In the genomic region with DNA sequence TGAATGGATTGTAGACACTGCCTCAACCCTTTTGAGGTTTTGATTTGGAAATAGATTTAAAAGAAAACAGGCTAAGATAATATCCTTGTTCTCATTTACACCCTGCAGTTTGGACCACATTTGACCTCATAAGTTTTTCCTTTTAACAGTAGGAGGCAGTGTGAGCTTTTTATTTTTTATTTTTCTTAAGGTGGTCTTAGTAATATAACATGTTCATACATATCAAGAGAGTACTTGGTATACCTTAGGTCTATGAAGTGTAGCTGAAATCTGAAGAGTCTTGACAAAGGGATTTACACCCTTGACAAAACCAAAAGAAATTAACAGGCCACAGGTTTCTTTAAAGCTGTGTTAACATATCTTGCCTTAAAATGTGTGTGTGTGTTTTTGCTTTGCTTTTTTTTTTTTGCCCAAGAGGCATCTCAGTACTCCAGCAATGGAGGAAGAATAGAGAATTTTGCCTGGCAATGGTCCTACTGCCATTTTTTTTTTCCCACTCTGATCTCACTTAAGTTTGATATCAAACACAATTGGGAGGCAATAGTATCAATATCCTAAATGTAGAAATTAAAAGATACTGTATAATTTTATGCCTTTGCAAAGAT, we compare ENCODE assay signal across 9 cellular contexts.
DNase-seq lines count a peak whose midpoint lies in the region; ATAC-seq lines count a peak whose summit lies in the region.
"Had no signal": no experiment of that assay in that cellular context is flagged by ENCODE, and none has a peak within 500 bp of the region (broad histone marks: within the 10 kb centered on the region; RNA-seq: fewer than 3 reads in every experiment).

No MANE protein-coding gene starts in this region.

- peak overlapping the region; percentile 84 for H3K4me2 ChIP-seq in BLaER1

- H3K27ac ChIP-seq in BLaER1, result no peak overlapping the region
- H3K27ac ChIP-seq in HUES48 (ENCODE audit: low read depth, low read length), result no peak overlapping the region

- H3K9ac ChIP-seq in BLaER1 (no peak overlapping the region), HUES48 (ENCODE audit: low read depth, low read length) (no peak overlapping the region), adipocyte (ENCODE audit: low read length) (peak overlapping the region; percentile 57)

- H3K9me3 ChIP-seq in BLaER1 (no peaks in the 10 kb centered on the region), HUES48 (ENCODE audit: control insufficient read depth, insufficient read depth, low read length) (no peaks in the 10 kb centered on the region), adipocyte (ENCODE audit: control insufficient read depth, low read length) (no peaks in the 10 kb centered on the region)

- no peaks in the 10 kb centered on the region for H3K27me3 ChIP-seq in BLaER1
- no peaks in the 10 kb centered on the region for H3K27me3 ChIP-seq in HUES48 (ENCODE audit: control insufficient read depth, insufficient read depth, low read length)
- no peaks in the 10 kb centered on the region for H3K27me3 ChIP-seq in adipocyte (replicated peaks; ENCODE audit: control insufficient read depth, insufficient read depth, low read length)

- H3K36me3 ChIP-seq in BLaER1 (no peaks in the 10 kb centered on the region; the same call in 1 of the 2 replicates), HUES48 (ENCODE audit: control insufficient read depth, insufficient read depth, low read length) (peaks cover 3% of the 10 kb centered on the region), adipocyte (ENCODE audit: control insufficient read depth, insufficient read depth, low read length, severe bottlenecking) (peaks cover 5% of the 10 kb centered on the region)

- peaks cover 31% of the 10 kb centered on the region for H3K4me1 ChIP-seq in BLaER1
- peaks cover 12% of the 10 kb centered on the region for H3K4me1 ChIP-seq in HUES48 (ENCODE audit: control insufficient read depth, insufficient read depth, low read length)
- peaks cover 32% of the 10 kb centered on the region for H3K4me1 ChIP-seq in adipocyte (ENCODE audit: control insufficient read depth, insufficient read depth, low read length)

- peak overlapping the region; percentile 93 for H3K4me3 ChIP-seq in BLaER1
- peak overlapping the region; percentile 82 for H3K4me3 ChIP-seq in HUES48 (ENCODE audit: low read depth, low read length)
- H3K4me3 ChIP-seq in adipocyte (ENCODE audit: low read length), result peak overlapping the region; percentile 97

- no peak for ATAC-seq in activated CD4-positive, CD25-positive, alpha-beta regulatory T cell treated with anti-CD3 and anti-CD28 coated beads, Interleukin-2, amount 50 U/mL, for 24 hours
- no peak for ATAC-seq in GM18858 (IDR thresholded peaks at IDR 0.05; ENCODE audit: unreplicated experiment)

- peaks cover 76% of the 10 kb centered on the region for H4K20me1 ChIP-seq in BLaER1

- DNase-seq in adipocyte (ENCODE audit: low read depth), result peak; percentile 44
- DNase-seq in medulla oblongata (ENCODE audit: extremely low spot score), result peak; percentile 33
- DNase-seq in COR-L47 (lab: John Stamatoyannopoulos, UW), result no peak
- DNase-seq in NCI-H2029 (lab: John Stamatoyannopoulos, UW), result no peak
- DNase-seq: activated naive CD4-positive, alpha-beta T cell treated with anti-CD3 and anti-CD28 coated beads, Interleukin-2, amount 50 U/mL, for 16 hours had no signal

Comparison
In these comparisons a context has a peak if more than half of its experiments do, and no peak if none do; other contexts are left out.
1. DNase-seq: peak in adipocyte (single experiment) and medulla oblongata (single experiment); none in COR-L47 (single experiment) and NCI-H2029 (single experiment).
2. Peak in every context shown above with its lines, with median percentiles within 50 percentile points of each other: H3K4me3 ChIP-seq.